In the genomic region with DNA sequence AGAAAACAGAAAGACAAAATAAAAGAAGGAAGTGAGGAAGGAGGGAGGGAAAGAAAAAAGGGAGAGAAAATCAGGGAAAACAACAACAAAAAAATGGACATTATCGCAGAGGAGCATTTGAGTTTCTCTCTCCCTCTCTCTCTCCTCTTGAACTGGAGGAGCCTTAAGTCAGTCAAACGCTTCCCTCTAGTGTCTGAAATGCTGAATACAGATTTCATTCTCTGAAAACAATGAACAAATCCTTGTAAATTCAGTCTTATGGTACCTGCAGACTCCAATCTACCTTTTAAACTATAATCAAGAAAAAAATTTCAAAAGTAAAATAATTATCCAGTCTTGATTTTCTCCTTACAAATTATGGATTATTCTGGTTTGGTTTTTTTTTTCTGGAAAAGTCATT, we compare ENCODE assay signal across 8 cellular contexts.
DNase-seq lines count a peak whose midpoint lies in the region; ATAC-seq and TF ChIP-seq lines count a peak whose summit lies in the region.

No MANE protein-coding gene starts in this region.

- H3K4me2 ChIP-seq in OCI-LY7 (ENCODE audit: low read length), result no peak overlapping the region

- POLR2A ChIA-PET in OCI-LY7 (lab: Charles Lee), result interaction anchor here (0.6 to 0.7 kb wide), 2 partner anchors 9 to 1204 kb away, joined by 3 read pairs; no protein-coding TSS in a partner anchor

- peak; percentile 41 for ATAC-seq in HG03571 (IDR thresholded peaks at IDR 0.05; ENCODE audit: unreplicated experiment)
- ATAC-seq in HG03095 (IDR thresholded peaks at IDR 0.05; ENCODE audit: unreplicated experiment), result no peak
- ATAC-seq in GM19455 (IDR thresholded peaks at IDR 0.05; ENCODE audit: unreplicated experiment), result no peak

- no peaks in the 10 kb centered on the region for H3K9me3 ChIP-seq in OCI-LY7 (ENCODE audit: low read length)
- no peaks in the 10 kb centered on the region for H3K9me3 ChIP-seq in esophagus muscularis mucosa
- H3K9me3 ChIP-seq in prostate gland, result no peaks in the 10 kb centered on the region

- H3K79me2 ChIP-seq in ACC112 (ENCODE audit: control insufficient read depth, insufficient read depth, low read length, unreplicated experiment) (no peaks in the 10 kb centered on the region), OCI-LY7 (ENCODE audit: insufficient read depth, low read depth, low read length) (no peaks in the 10 kb centered on the region)

- no peaks in the 10 kb centered on the region for H3K9me2 ChIP-seq in OCI-LY7 (ENCODE audit: insufficient read depth, low read length)

- TF ChIP-seq POLR2A in esophagus muscularis mucosa (IDR thresholded peaks at IDR 0.05; ENCODE audit: low read depth) (no peak), prostate gland (IDR thresholded peaks at IDR 0.05) (no peak)

- no peaks in the 10 kb centered on the region for H3K36me3 ChIP-seq in ACC112 (ENCODE audit: insufficient read depth, low read length)
- H3K36me3 ChIP-seq in OCI-LY7 (ENCODE audit: insufficient read depth, low read length), result no peaks in the 10 kb centered on the region
- no peaks in the 10 kb centered on the region for H3K36me3 ChIP-seq in esophagus muscularis mucosa
- H3K36me3 ChIP-seq in prostate gland, result no peaks in the 10 kb centered on the region

- TF ChIP-seq EP300 in esophagus muscularis mucosa (IDR thresholded peaks at IDR 0.05), result no peak

- no peaks in the 10 kb centered on the region for H3K27me3 ChIP-seq in ACC112 (ENCODE audit: insufficient read depth, low read length)
- H3K27me3 ChIP-seq in esophagus muscularis mucosa, result no peaks in the 10 kb centered on the region
- H3K27me3 ChIP-seq in prostate gland (replicated peaks; ENCODE audit: insufficient read depth), result no peaks in the 10 kb centered on the region

- peaks cover 26% of the 10 kb centered on the region for H3K4me1 ChIP-seq in ACC112 (ENCODE audit: control insufficient read depth, insufficient read depth, low read length, unreplicated experiment)
- H3K4me1 ChIP-seq in OCI-LY7 (ENCODE audit: insufficient read depth, low read length, poor library complexity, severe bottlenecking), result no peaks in the 10 kb centered on the region
- no peaks in the 10 kb centered on the region for H3K4me1 ChIP-seq in esophagus muscularis mucosa
- no peaks in the 10 kb centered on the region for H3K4me1 ChIP-seq in prostate gland (replicated peaks)

- H2AFZ ChIP-seq in ACC112 (ENCODE audit: low read length, unreplicated experiment) (peak overlapping the region; percentile 46), OCI-LY7 (ENCODE audit: low read length) (no peak overlapping the region; the same call in 1 of the 2 replicates)

- intact Hi-C loops in OCI-LY7 (cut with micrococcal nuclease; ENCODE audit: unreplicated experiment), result loop anchor here (10.0 kb wide), 1 partner anchor 53 kb away; no protein-coding TSS in a partner anchor
- intact Hi-C loops in esophagus muscularis mucosa (cut with DNase I), result no loop called here
- intact Hi-C loops in prostate gland (cut with DNase I), result no loop called here

- BruUV-seq in OCI-LY7 (replicated peaks; lab: Mats Ljungman, UMichigan), result no TSS peak

- in situ Hi-C loops in GM13977 (cut with MboI; ENCODE audit: low pct_unique_long_range_greater_than_20kb, low sequenced_read_pairs, unreplicated experiment), result no loop called here

- DNase-seq in GM13977 (ENCODE audit: low spot score) (peak; percentile 70), OCI-LY7 (ENCODE audit: low spot score) (peak; percentile 43), esophagus muscularis mucosa (ENCODE audit: extremely low spot score) (no peak), prostate gland (ENCODE audit: low spot score) (no peak)

- CTCF ChIA-PET in OCI-LY7 (lab: Charles Lee; ENCODE audit: unreplicated experiment), result no interaction called here

- H3K4me3 ChIP-seq in ACC112 (ENCODE audit: low read depth, low read length) (no peak overlapping the region), OCI-LY7 (ENCODE audit: low read depth, low read length, poor library complexity, severe bottlenecking) (no peak overlapping the region), esophagus muscularis mucosa (no peak overlapping the region), prostate gland (no peak overlapping the region)

- no peaks in the 10 kb centered on the region for H4K20me1 ChIP-seq in OCI-LY7 (ENCODE audit: insufficient read depth, low read length)

- TF ChIP-seq CTCF in GM13977 (IDR thresholded peaks at IDR 0.05; ENCODE audit: extremely low read depth, insufficient read depth, missing control alignments), result peak; percentile 54
- TF ChIP-seq CTCF in OCI-LY7 (conservative IDR thresholded peaks at IDR 0.05; ENCODE audit: low read length), result peak; percentile 72
- peak; percentile 33 to 47 (median 37) for TF ChIP-seq CTCF in esophagus muscularis mucosa (IDR thresholded peaks at IDR 0.05)
- TF ChIP-seq CTCF in prostate gland (IDR thresholded peaks at IDR 0.05), result peak in 3 of 4 experiments; percentile 23 to 64 (median 64)

- WGBS in esophagus muscularis mucosa, result 18% methylated on average over 2 of the region's 2 CpGs
- WGBS in prostate gland, result 13% methylated on average over 2 of the region's 2 CpGs

- no peak overlapping the region for H3K27ac ChIP-seq in ACC112 (ENCODE audit: low read depth, low read length)
- no peak overlapping the region for H3K27ac ChIP-seq in OCI-LY7 (ENCODE audit: low read depth, low read length, poor library complexity, severe bottlenecking)
- no peak overlapping the region for H3K27ac ChIP-seq in esophagus muscularis mucosa (replicated peaks in 1 of 4)
- H3K27ac ChIP-seq in prostate gland, result no peak overlapping the region

Comparison
In these comparisons a context has a peak if more than half of its experiments do, and no peak if none do; other contexts are left out.
1. DNase-seq: peak in GM13977 (single experiment) and OCI-LY7 (single experiment); none in esophagus muscularis mucosa (single experiment) and prostate gland (single experiment).
2. Peak in every context shown above with its lines, with median percentiles within 50 percentile points of each other: CTCF ChIP-seq.